ENCODE assay signal across 8 cellular contexts in the genomic region with DNA sequence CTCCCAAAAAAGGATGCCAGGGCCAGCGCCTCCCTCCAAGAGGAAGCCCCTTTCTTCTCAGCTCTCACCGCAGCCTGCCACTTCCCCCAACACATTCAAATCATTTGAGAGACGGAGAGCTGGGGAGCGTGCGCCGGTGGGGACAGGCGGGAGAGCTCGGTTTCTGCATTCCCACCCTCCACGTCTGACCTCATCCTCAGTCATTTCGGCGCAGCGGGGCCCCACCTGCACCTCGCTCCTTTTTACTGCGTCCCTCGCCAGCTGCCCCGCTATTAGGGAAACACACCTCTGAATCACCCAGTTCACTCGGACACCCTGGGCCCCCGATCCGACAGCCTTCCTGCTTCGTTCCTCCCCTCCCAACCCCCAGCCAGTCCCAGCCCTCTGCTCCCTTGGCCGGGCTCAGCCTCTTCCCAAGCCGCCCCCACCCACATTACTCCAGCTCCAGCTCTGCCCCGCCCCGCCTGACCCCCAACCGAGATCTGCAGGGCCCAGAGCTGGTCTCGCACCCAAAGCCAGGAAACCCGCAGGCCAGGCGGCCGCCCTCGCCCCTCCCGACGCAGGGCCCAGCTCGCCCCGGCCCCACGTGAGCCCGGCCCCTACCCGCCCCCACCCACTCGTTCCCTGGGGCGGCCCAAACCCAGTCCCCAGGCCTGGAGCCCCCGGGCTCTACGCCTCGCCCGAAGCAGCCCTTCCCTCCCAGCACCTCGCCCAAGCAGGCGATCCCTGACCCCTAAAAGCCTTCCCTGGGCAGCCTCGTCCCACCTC. TPM values are rescaled to one million over a fixed set of nuclear protein-coding genes. Genes with fewer than 3 reads are reported as not detected.
DNase-seq lines count a peak whose midpoint lies in the region; ATAC-seq lines count a peak whose summit lies in the region.

No MANE protein-coding gene starts in this region.

- peak; percentile 87 for DNase-seq in DMS53 (lab: John Stamatoyannopoulos, UW)
- peak; percentile 79 for DNase-seq in NCI-H345 (lab: John Stamatoyannopoulos, UW)
- peak; percentile 61 for DNase-seq in activated CD4-positive, alpha-beta T cell treated with anti-CD3 and anti-CD28 coated beads for 48 hours
- DNase-seq in effector CD4-positive, alpha-beta T cell = peak; percentile 10
- DNase-seq in lung microvascular endothelial cell (ENCODE audit: low read depth in 2 of 2) = peak; percentile 75 to 85
- peak in 2 of 3 donors; percentile 6 to 33 for DNase-seq in stimulated activated CD4-positive, alpha-beta T cell treated with anti-CD3 and anti-CD28 coated beads, TNF-alpha, amount 100 ng/mL, for 48 hours (ENCODE audit: low read depth in 3 of 3)
- DNase-seq in central memory CD4-positive, alpha-beta T cell = no peak

- ATAC-seq in HG02763 (IDR thresholded peaks at IDR 0.05; ENCODE audit: unreplicated experiment) = peak; percentile 2

RNA-seq across cellular contexts. Expression of a gene that starts 0.8 kb away (rescaled TPM):
- 157 and 168 TPM in 2 replicates for total RNA-seq in lung microvascular endothelial cell
